In genomic region chr5:68730220-68731010, GRCh38 we compare ENCODE assay signal across 9 cellular contexts.
A peak's percentile ranks its signal among the peaks of the same experiment; 100 is the strongest.
DNase-seq lines count a peak whose midpoint lies in the region; ATAC-seq, FAIRE-seq and TF ChIP-seq lines count a peak whose summit lies in the region.
"Had no signal": no experiment of that assay in that cellular context is flagged by ENCODE, and none has a peak within 500 bp of the region (broad histone marks: within the 10 kb centered on the region; RNA-seq: fewer than 3 reads in every experiment).

No MANE protein-coding gene starts in this region.

- H3K27ac Mint-ChIP-seq in activated naive CD4-positive, alpha-beta T cell treated with anti-CD3 and anti-CD28 coated beads, Interleukin-2, amount 10 ng/mL, durations not matched to agents 7 days and 5 days = no peak overlapping the region

- H3K4me1 Mint-ChIP-seq in activated naive CD4-positive, alpha-beta T cell treated with anti-CD3 and anti-CD28 coated beads, Interleukin-2, amount 10 ng/mL, durations not matched to agents 7 days and 5 days = peaks cover 12% of the 10 kb centered on the region

- no peak overlapping the region for H3K4me3 Mint-ChIP-seq in activated naive CD4-positive, alpha-beta T cell treated with anti-CD3 and anti-CD28 coated beads, Interleukin-2, amount 10 ng/mL, durations not matched to agents 7 days and 5 days

- no peaks in the 10 kb centered on the region for H3K36me3 Mint-ChIP-seq in activated naive CD4-positive, alpha-beta T cell treated with anti-CD3 and anti-CD28 coated beads, Interleukin-2, amount 10 ng/mL, durations not matched to agents 7 days and 5 days

- H3K9me3 ChIP-seq in WERI-Rb-1 (ENCODE audit: severe bottlenecking) (no peaks in the 10 kb centered on the region), kidney (ENCODE audit: control insufficient read depth in 1 of 2, low read length in 2 of 2) (no peaks in the 10 kb centered on the region)

- H3K36me3 ChIP-seq in WERI-Rb-1 (no peaks in the 10 kb centered on the region), kidney (ENCODE audit: control insufficient read depth in 1 of 2, insufficient read depth in 2 of 2, low read length in 2 of 2) (no peaks in the 10 kb centered on the region)

- POLR2A ChIA-PET in HEK293T (lab: Yijun Ruan, JAX) = no interaction called here

- H3K27ac ChIP-seq in WERI-Rb-1 = no peak overlapping the region
- peak overlapping the region in 1 of 2 donors; percentile 39 for H3K27ac ChIP-seq in kidney (ENCODE audit: low read depth in 2 of 2, low read length in 2 of 2)

- no peak overlapping the region for H3K4me3 ChIP-seq in WERI-Rb-1 (ENCODE audit: low read depth, low read length)
- no peak overlapping the region for H3K4me3 ChIP-seq in kidney (ENCODE audit: low read length in 2 of 2)

- H3K27me3 ChIP-seq in WERI-Rb-1 (ENCODE audit: insufficient read depth, low read depth, severe bottlenecking) = no peaks in the 10 kb centered on the region

- CTCF ChIA-PET in HEK293T (lab: Yijun Ruan, JAX) = no interaction called here
- CTCF ChIA-PET in activated naive CD4-positive, alpha-beta T cell treated with anti-CD3 and anti-CD28 coated beads, Interleukin-2, amount 10 ng/mL, durations not matched to agents 7 days and 5 days (lab: Charles Lee) = no interaction called here

- intact Hi-C loops in Right ventricle myocardium superior (cut with DNase I) (no loop called here), sciatic nerve (cut with DNase I) (no loop called here), kidney (cut with DNase I) (no loop called here)

- DNase-seq in HEK293T (ENCODE audit: extremely low spot score) (peak; percentile 67), WERI-Rb-1 (peak; percentile 25), Right ventricle myocardium superior (peak; percentile 44), sciatic nerve (ENCODE audit: low spot score) (no peak), NOMO-1 treated with DMSO at 0.1 percent for 48 hours (lab: John Stamatoyannopoulos, UW; ENCODE audit: unreplicated experiment) (no peak), kidney (no peak)
- no peak for DNase-seq in stimulated activated naive CD8-positive, alpha-beta T cell treated with anti-CD3 and anti-CD28 coated beads, Interleukin-15, Interleukin-2, amounts not matched to agents 100 U/mL and 50 U/mL, for 24 hours
- DNase-seq in activated naive CD4-positive, alpha-beta T cell treated with anti-CD3 and anti-CD28 coated beads, Interleukin-2, amount 10 ng/mL, durations not matched to agents 7 days and 5 days = no peak

- ATAC-seq in Right ventricle myocardium superior (ENCODE audit: poor library complexity) (peak; percentile 92), sciatic nerve (peak; percentile 97)
- ATAC-seq in stimulated activated naive CD8-positive, alpha-beta T cell treated with anti-CD3 and anti-CD28 coated beads, Interleukin-15, Interleukin-2, amounts not matched to agents 100 U/mL and 50 U/mL, for 24 hours = no peak
- ATAC-seq: HCT116 had no signal

- no peaks in the 10 kb centered on the region for H3K27me3 Mint-ChIP-seq in activated naive CD4-positive, alpha-beta T cell treated with anti-CD3 and anti-CD28 coated beads, Interleukin-2, amount 10 ng/mL, durations not matched to agents 7 days and 5 days

- H3K4me1 ChIP-seq in kidney (ENCODE audit: control insufficient read depth in 1 of 2, insufficient read depth in 1 of 2, low read depth in 1 of 2, low read length in 2 of 2) = peaks cover 0 to 3% of the 10 kb centered on the region in 2 donors

- FAIRE-seq in kidney (lab: Jason Lieb, UNC) = no peak

- H3K9ac ChIP-seq in kidney (ENCODE audit: low read length in 2 of 2) = no peak overlapping the region

- TF ChIP-seq CTCF in WERI-Rb-1 (IDR thresholded peaks at IDR 0.05; ENCODE audit: low read depth, low read length) = no peak
- no peak for TF ChIP-seq CTCF in kidney (IDR thresholded peaks at IDR 0.05; ENCODE audit: borderline replicate concordance, extremely low read depth, insufficient read depth)

- H3K9me3 Mint-ChIP-seq in activated naive CD4-positive, alpha-beta T cell treated with anti-CD3 and anti-CD28 coated beads, Interleukin-2, amount 10 ng/mL, durations not matched to agents 7 days and 5 days = no peaks in the 10 kb centered on the region

TF ChIP-seq in HEK293T, 16 proteins besides CTCF, POLR2A, EP300 and RAD21:
- no peak for TF ChIP-seq TARDBP (IDR thresholded peaks at IDR 0.05)
- no peak for TF ChIP-seq FOXK2 (IDR thresholded peaks at IDR 0.05)
- TF ChIP-seq ZNF384 (IDR thresholded peaks at IDR 0.05) = no peak
- TF ChIP-seq ELF4 (IDR thresholded peaks at IDR 0.05) = no peak
- TF ChIP-seq ARNT (IDR thresholded peaks at IDR 0.05) = no peak
- TF ChIP-seq PKNOX1 (IDR thresholded peaks at IDR 0.05) = no peak
- no peak for TF ChIP-seq SUZ12 (IDR thresholded peaks at IDR 0.05)
- no peak for TF ChIP-seq FOXA1 (IDR thresholded peaks at IDR 0.05)
- no peak for TF ChIP-seq FOXM1 (IDR thresholded peaks at IDR 0.05; ENCODE audit: borderline replicate concordance)
- no peak for TF ChIP-seq L3MBTL2 (conservative IDR thresholded peaks at IDR 0.05)
- TF ChIP-seq HDGF (IDR thresholded peaks at IDR 0.05; ENCODE audit: borderline replicate concordance) = no peak

Comparison
In these comparisons a context has a peak if more than half of its experiments do, and no peak if none do; other contexts are left out.
1. DNase-seq: peak in HEK293T (single experiment), WERI-Rb-1 (single experiment) and Right ventricle myocardium superior (single experiment); none in sciatic nerve (single experiment), NOMO-1 treated with DMSO at 0.1 percent for 48 hours (single experiment), stimulated activated naive CD8-positive, alpha-beta T cell treated with anti-CD3 and anti-CD28 coated beads, Interleukin-15, Interleukin-2, amounts not matched to agents 100 U/mL and 50 U/mL, for 24 hours (single experiment), kidney (single experiment) and activated naive CD4-positive, alpha-beta T cell treated with anti-CD3 and anti-CD28 coated beads, Interleukin-2, amount 10 ng/mL, durations not matched to agents 7 days and 5 days (single experiment).